12 cellular contexts compared by ENCODE assay signal in the genomic region with DNA sequence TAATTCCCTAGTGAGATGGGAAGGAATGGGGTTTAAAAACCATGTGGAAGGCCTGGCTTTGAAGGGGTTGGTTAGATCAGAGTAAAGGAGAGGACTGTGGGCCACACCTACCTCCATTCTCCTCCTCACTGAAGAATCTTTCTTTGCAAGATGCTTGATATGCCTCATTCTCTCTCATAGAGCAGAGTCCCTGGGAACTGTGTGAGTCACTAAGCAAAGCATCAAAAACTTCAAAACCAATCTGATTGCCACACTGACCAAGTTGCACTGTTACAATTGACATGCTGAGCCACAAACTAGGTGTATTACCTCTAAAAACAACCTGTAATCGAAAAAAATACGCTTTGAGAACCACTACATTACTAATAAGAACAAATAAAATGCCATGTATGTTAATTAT. TPM values are rescaled to one million over a fixed set of nuclear protein-coding genes. Genes with fewer than 3 reads are reported as not detected.
DNase-seq lines count a peak whose midpoint lies in the region; ATAC-seq, FAIRE-seq and TF ChIP-seq lines count a peak whose summit lies in the region.
"Had no signal": no experiment of that assay in that cellular context is flagged by ENCODE, and none has a peak within 500 bp of the region (broad histone marks: within the 10 kb centered on the region; RNA-seq: fewer than 3 reads in every experiment).

No MANE protein-coding gene starts in this region.

- H3K79me1 ChIP-seq in trophoblast cell (ENCODE audit: low read length) = peaks cover 8% of the 10 kb centered on the region

- DNase-seq in Calu3 (no peak), K562 (ENCODE audit: extremely low read depth in 1 of 4, low spot score in 3 of 4) (peak in 2 of 4 experiments; percentile 20 to 32), NCI-H2196 treated with DMSO at 0.1 percent for 48 hours (lab: John Stamatoyannopoulos, UW; ENCODE audit: unreplicated experiment) (no peak), trophoblast cell (no peak), COLO668 (lab: John Stamatoyannopoulos, UW; ENCODE audit: unreplicated experiment) (no peak)
- DNase-seq: activated CD4-positive, CD25-positive, alpha-beta regulatory T cell treated with anti-CD3 and anti-CD28 coated beads, Interleukin-2, amount 50 U/mL, for 72 hours; cerebellar nuclear complex; GDM1; NCI-H1930; substantia nigra had no signal

- TF ChIP-seq CTCF in Calu3 (IDR thresholded peaks at IDR 0.05; ENCODE audit: unreplicated experiment) (no peak), K562 (IDR thresholded peaks at IDR 0.05 in 2 of 3, conservative IDR thresholded peaks at IDR 0.05 in 1 of 3; ENCODE audit: insufficient read depth in 2 of 3, low read depth in 1 of 3, low read length in 3 of 3) (no peak), nephron (IDR thresholded peaks at IDR 0.05; ENCODE audit: unreplicated experiment in 3 of 3) (no peak)

- no peaks in the 10 kb centered on the region for H4K20me1 ChIP-seq in K562 (replicated peaks; ENCODE audit: control insufficient read depth, insufficient read depth, low read length)

- H3K27ac ChIP-seq in K562 (ENCODE audit: extremely low read depth, low read depth, low read length) (no peak overlapping the region), trophoblast cell (ENCODE audit: low read depth, low read length) (no peak overlapping the region)

- no peak overlapping the region for H3K27ac Mint-ChIP-seq in Calu3 (ENCODE audit: unreplicated experiment)
- H3K27ac Mint-ChIP-seq in IgD-negative memory B cell = peak overlapping the region in 1 of 3 donors; percentile 43
- peak overlapping the region in 1 of 3 experiments; percentile 2 for H3K27ac Mint-ChIP-seq in nephron

- TF ChIP-seq EP300 in K562 (IDR thresholded peaks at IDR 0.05; ENCODE audit: low read length) = no peak

- H3K23ac ChIP-seq in trophoblast cell (ENCODE audit: low read length) = no peak overlapping the region

- TF ChIP-seq RAD21 in K562 (CRISPR knock-in tag; conservative IDR thresholded peaks at IDR 0.05 in 1 of 2, IDR thresholded peaks at IDR 0.05 in 1 of 2) = no peak

- H3K4ac ChIP-seq in trophoblast cell (ENCODE audit: low read depth, low read length) = no peak overlapping the region

- no peaks in the 10 kb centered on the region for H3K9me1 ChIP-seq in K562 (ENCODE audit: control insufficient read depth, insufficient read depth, low read length)

- peaks cover 47% of the 10 kb centered on the region for H3K36me3 Mint-ChIP-seq in Calu3 (ENCODE audit: insufficient read depth, unreplicated experiment)
- peaks cover 8% of the 10 kb centered on the region for H3K36me3 Mint-ChIP-seq in IgD-negative memory B cell
- H3K36me3 Mint-ChIP-seq in nephron (ENCODE audit: low read depth) = peaks cover 28% of the 10 kb centered on the region

- H3K4me3 ChIP-seq in K562 (no peak overlapping the region), trophoblast cell (ENCODE audit: low read depth, low read length) (no peak overlapping the region)

- no peak overlapping the region for H4K12ac ChIP-seq in trophoblast cell (ENCODE audit: low read depth, low read length)

- CTCF ChIA-PET in Calu3 (lab: Charles Lee) (no interaction called here), K562 (lab: Yijun Ruan, JAX; ENCODE audit: low intra/inter-chr PET ratio) (no interaction called here)

- H4K91ac ChIP-seq in trophoblast cell (ENCODE audit: low read depth, low read length) = no peak overlapping the region

- no peak overlapping the region for H4K8ac ChIP-seq in trophoblast cell (ENCODE audit: low read depth, low read length)

- H3K14ac ChIP-seq in trophoblast cell (ENCODE audit: low read length) = no peak overlapping the region

- H3K79me2 ChIP-seq in K562 (ENCODE audit: control insufficient read depth, insufficient read depth, low read length) = peaks cover 56% of the 10 kb centered on the region
- peaks cover 8% of the 10 kb centered on the region for H3K79me2 ChIP-seq in trophoblast cell (ENCODE audit: control insufficient read depth, insufficient read depth, low read length, poor library complexity)

- H3K9me3 Mint-ChIP-seq in Calu3 (ENCODE audit: low read depth, unreplicated experiment) (no peaks in the 10 kb centered on the region), IgD-negative memory B cell (no peaks in the 10 kb centered on the region), nephron (no peaks in the 10 kb centered on the region)

- H3K4me1 ChIP-seq in K562 (replicated peaks in 1 of 2; ENCODE audit: control insufficient read depth in 2 of 2, insufficient read depth in 2 of 2, low read length in 2 of 2) (peaks cover 10 to 12% of the 10 kb centered on the region in 2 experiments; a peak in 4 of 5 replicates), trophoblast cell (ENCODE audit: control insufficient read depth in 1 of 2, insufficient read depth in 2 of 2, low read length in 2 of 2) (peaks cover 0 to 2% of the 10 kb centered on the region in 2 experiments)

- in situ Hi-C loops in K562 (cut with MboI) = no loop called here

- H3K9me3 ChIP-seq in K562 (replicated peaks; ENCODE audit: control insufficient read depth, insufficient read depth, low read depth, low read length) = no peaks in the 10 kb centered on the region
- no peaks in the 10 kb centered on the region for H3K9me3 ChIP-seq in trophoblast cell (ENCODE audit: insufficient read depth, low read depth, low read length)

- H3K18ac ChIP-seq in trophoblast cell (ENCODE audit: low read length) = no peak overlapping the region

- WGBS in K562 (ENCODE audit: insufficient coverage, low coverage, missing lambda C conversion rate) = 90% methylated on average over 2 of the region's 2 CpGs
- no CpG with 5 or more reads among the region's 2 CpGs for WGBS in trophoblast cell (ENCODE audit: extremely low coverage, insufficient coverage, insufficient read length)

- peak; percentile 77 for FAIRE-seq in K562 (lab: Jason Lieb, UNC)

- BruUV-seq in Calu3 (replicated peaks; lab: Mats Ljungman, UMichigan) (TSS peak; percentile 14), K562 (replicated peaks; lab: Mats Ljungman, UMichigan) (TSS peak; percentile 27)

- POLR2A ChIA-PET in K562 (lab: Yijun Ruan, JAX) = no interaction called here

- no peak overlapping the region for H3K9ac ChIP-seq in K562 (ENCODE audit: insufficient read depth in 1 of 2, low read depth in 2 of 2, low read length in 2 of 2)
- H3K9ac ChIP-seq in trophoblast cell (ENCODE audit: low read length) = no peak overlapping the region

- H2AFZ ChIP-seq in K562 (ENCODE audit: low read depth, low read length) (no peak overlapping the region), trophoblast cell (ENCODE audit: insufficient read depth, low read length, poor library complexity) (no peak overlapping the region)

- H3K4me1 Mint-ChIP-seq in Calu3 (ENCODE audit: low read depth, unreplicated experiment) = peaks cover 17% of the 10 kb centered on the region
- peaks cover 27 to 36% (median 32%) of the 10 kb centered on the region in 3 donors for H3K4me1 Mint-ChIP-seq in IgD-negative memory B cell
- peaks cover 29% of the 10 kb centered on the region for H3K4me1 Mint-ChIP-seq in nephron

- H2BK5ac ChIP-seq in trophoblast cell (ENCODE audit: low read depth, low read length, poor library complexity) = no peak overlapping the region

- H3K27me3 Mint-ChIP-seq in Calu3 (ENCODE audit: unreplicated experiment) (no peaks in the 10 kb centered on the region), IgD-negative memory B cell (no peaks in the 10 kb centered on the region), nephron (ENCODE audit: low read depth) (no peaks in the 10 kb centered on the region)

- H2AK5ac ChIP-seq in trophoblast cell (ENCODE audit: low read length) = no peak overlapping the region

- intact Hi-C loops in Calu3 (cut with micrococcal nuclease; ENCODE audit: unreplicated experiment) (no loop called here), K562 (cut with micrococcal nuclease) (no loop called here)

- no peak overlapping the region for H2BK120ac ChIP-seq in trophoblast cell (ENCODE audit: insufficient read depth, low read length, poor library complexity)

- peaks cover 32% of the 10 kb centered on the region for H3K36me3 ChIP-seq in K562 (ENCODE audit: control insufficient read depth, insufficient read depth, low read length)
- H3K36me3 ChIP-seq in trophoblast cell (ENCODE audit: control insufficient read depth in 1 of 2, insufficient read depth in 2 of 2, low read length in 2 of 2) = peaks cover 0 to 9% of the 10 kb centered on the region in 2 experiments

- no peak for ATAC-seq in K562

- H3K4me2 ChIP-seq in K562 (ENCODE audit: insufficient read depth, low read length) (no peak overlapping the region), trophoblast cell (ENCODE audit: low read length) (no peak overlapping the region)

- H3K4me3 Mint-ChIP-seq in Calu3 (ENCODE audit: low read depth, unreplicated experiment) = no peak overlapping the region
- H3K4me3 Mint-ChIP-seq in IgD-negative memory B cell = peak overlapping the region; percentile 18 to 84 (median 73)
- peak overlapping the region; percentile 58 to 82 (median 71) for H3K4me3 Mint-ChIP-seq in nephron

- TF ChIP-seq POLR2A in K562 (conservative IDR thresholded peaks at IDR 0.05) = no peak

- H2BK12ac ChIP-seq in trophoblast cell (ENCODE audit: low read length) = no peak overlapping the region

- no peaks in the 10 kb centered on the region for H3K27me3 ChIP-seq in K562 (ENCODE audit: control insufficient read depth in 2 of 2, insufficient read depth in 2 of 2, low read length in 2 of 2)
- H3K27me3 ChIP-seq in trophoblast cell (ENCODE audit: insufficient read depth, low read length) = no peaks in the 10 kb centered on the region

RNA-seq across cellular contexts. Expression of a gene that starts 2.0 kb away (rescaled TPM):
- total RNA-seq in Calu3 (2022) (5.0 and 12.6 TPM in 2 replicates), K562 (2014; rRNA removed) (11.3 and 13.4 TPM in 2 replicates), K562 (2014; rRNA removed; fragmentation: Illumina TruSeq; extraction: Trizol) (18.0 and 23.0 TPM in 2 replicates), K562 (2015; rRNA removed; fragmentation: Illumina TruSeq; extraction: Trizol) (16.6 and 17.9 TPM in 2 replicates), K562 (2021) (13.8 TPM in 2 replicates)
- polyA plus RNA-seq in IgD-negative memory B cell (17.6 TPM), K562 (2011; rRNA removed) (26.7 and 35.3 TPM in 2 replicates), K562 (2014; fragmentation: Illumina TruSeq; extraction: Trizol) (18.7 and 20.7 TPM in 2 replicates), K562 (2014; fragmentation: Nextera tagmentation; extraction: Ambion mirVana) (10 to 100 TPM; 10.8 to 15.7 TPM), K562 (2014; rRNA removed) (19.5 and 19.6 TPM in 2 replicates)
- total RNA-seq in K562 (2011; cell fraction: chromatin; rRNA removed; ENCODE audit: low replicate concordance) = 62.4 and 83.7 TPM in 2 replicates
- 24.5 and 26.2 TPM in 2 replicates for total RNA-seq in K562 (2011; cell fraction: nucleolus; rRNA removed)
- total RNA-seq in K562 (2011; cell fraction: nucleoplasm; rRNA removed) = 38.4 and 38.8 TPM in 2 replicates
- 10.1 and 19.4 TPM in 2 replicates for polyA plus RNA-seq in K562 (2011; cell fraction: cytosol; rRNA removed)
- polyA plus RNA-seq in K562 (2011; cell fraction: nucleus; rRNA removed) = 6.5 and 7.7 TPM in 2 replicates
- polyA plus RNA-seq in K562 (2012) = 11.2 and 18.4 TPM in 2 replicates
- polyA minus RNA-seq in K562 (2011; rRNA and poly(A)+ RNA removed) = 50.5 and 53.5 TPM in 2 replicates
- polyA minus RNA-seq in K562 (2011; cell fraction: cytosol; rRNA and poly(A)+ RNA removed) = 10.6 and 18.5 TPM in 2 replicates
- polyA minus RNA-seq in K562 (2011; cell fraction: nucleus; rRNA and poly(A)+ RNA removed) = 8.2 and 19.2 TPM in 2 replicates
- polyA plus RNA-seq in trophoblast cell (2013) = 12.0 and 13.0 TPM in 2 replicates

RNA-seq across cellular contexts. Expression of a gene that starts 2.2 kb away (rescaled TPM):
- 29.9 and 34.5 TPM in 2 replicates for total RNA-seq in Calu3 (2022)
- 23.5 TPM for polyA plus RNA-seq in IgD-negative memory B cell
- 72.9 and 169 TPM in 2 replicates for total RNA-seq in K562 (2011; cell fraction: chromatin; rRNA removed; ENCODE audit: low replicate concordance)
- total RNA-seq in K562 (2011; cell fraction: nucleolus; rRNA removed) = 37.4 and 47.0 TPM in 2 replicates
- total RNA-seq in K562 (2011; cell fraction: nucleoplasm; rRNA removed) = 91.2 and 172 TPM in 2 replicates
- 36.3 and 60.7 TPM in 2 replicates for total RNA-seq in K562 (2014; rRNA removed)
- total RNA-seq in K562 (2014; rRNA removed; fragmentation: Illumina TruSeq; extraction: Trizol) = 38.5 and 43.6 TPM in 2 replicates
- total RNA-seq in K562 (2015; rRNA removed; fragmentation: Illumina TruSeq; extraction: Trizol) = 32.7 and 33.2 TPM in 2 replicates
- 35.9 and 37.9 TPM in 2 replicates for total RNA-seq in K562 (2021)
- polyA plus RNA-seq in K562 (2011; rRNA removed) = 28.2 and 35.1 TPM in 2 replicates
- 7.6 and 8.9 TPM in 2 replicates for polyA plus RNA-seq in K562 (2011; cell fraction: cytosol; rRNA removed)
- polyA plus RNA-seq in K562 (2011; cell fraction: nucleus; rRNA removed) = 26.5 and 40.9 TPM in 2 replicates
- 16.6 and 20.3 TPM in 2 replicates for polyA plus RNA-seq in K562 (2012)
- polyA plus RNA-seq in K562 (2014; fragmentation: Illumina TruSeq; extraction: Trizol) = 29.6 and 35.4 TPM in 2 replicates
- polyA plus RNA-seq in K562 (2014; fragmentation: Nextera tagmentation; extraction: Ambion mirVana) = 1 to 10 TPM; 8.8 to 9.2 TPM
- 29.2 and 45.8 TPM in 2 replicates for polyA plus RNA-seq in K562 (2014; rRNA removed)
- polyA minus RNA-seq in K562 (2011; rRNA and poly(A)+ RNA removed) = 40.3 and 48.2 TPM in 2 replicates
- 14.9 and 22.2 TPM in 2 replicates for polyA minus RNA-seq in K562 (2011; cell fraction: cytosol; rRNA and poly(A)+ RNA removed)
- 27.1 and 40.0 TPM in 2 replicates for polyA minus RNA-seq in K562 (2011; cell fraction: nucleus; rRNA and poly(A)+ RNA removed)
- 20.7 and 27.6 TPM in 2 replicates for polyA plus RNA-seq in trophoblast cell (2013)
